In the genomic region with DNA sequence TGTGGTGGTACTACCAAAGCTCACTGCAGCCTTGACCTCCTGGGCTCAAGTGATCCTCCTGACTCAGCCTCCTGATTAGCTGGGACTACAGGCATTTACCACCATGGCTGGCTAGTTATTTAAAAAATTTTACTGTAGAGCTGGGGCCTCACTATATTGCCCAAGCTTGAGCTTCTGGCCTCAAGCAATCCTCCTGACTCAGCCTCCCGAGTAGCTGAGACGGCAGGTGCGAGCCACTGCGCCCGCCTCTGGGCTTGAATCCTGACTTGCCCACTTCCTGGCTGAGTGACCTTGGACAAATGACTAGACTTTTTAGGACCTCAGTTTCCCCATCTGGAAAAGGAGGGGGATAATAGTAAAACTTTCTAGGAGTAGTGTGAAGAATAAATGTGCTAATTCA, we compare ENCODE assay signal across 20 cellular contexts.
"Had no signal": no experiment of that assay in that cellular context is flagged by ENCODE, and none has a peak within 500 bp of the region (broad histone marks: within the 10 kb centered on the region; RNA-seq: fewer than 3 reads in every experiment).

No MANE protein-coding gene starts in this region.

- H3K4me3 ChIP-seq: SJCRH30 had no signal

- H3K27me3 ChIP-seq: SJCRH30 had no signal

- ATAC-seq: Panc1, SK-N-SH treated with all-trans-retinoic acid at 6 μM for 48 hours had no signal

- H3K9me3 ChIP-seq: SJCRH30 had no signal

- H3K27ac ChIP-seq: SJCRH30 had no signal

- DNase-seq: IMR-90, Karpas-422, KG1, MM.1S, NCI-H1092 treated with DMSO at 0.1 percent for 48 hours, NCI-H1436, NCI-H187, NCI-H2029, NCI-H2081 treated with DMSO at 0.1 percent for 48 hours, NCI-H2171, NCI-H226, NCI-H446, NCI-H510A, NCI-H524 treated with DMSO at 0.1 percent for 48 hours, NCI-H69, NCI-H774, SHP77 treated with DMSO at 0.1 percent for 48 hours, SJCRH30 had no signal
